Comparison of ENCODE assay signal across 18 cellular contexts in the genomic region with DNA sequence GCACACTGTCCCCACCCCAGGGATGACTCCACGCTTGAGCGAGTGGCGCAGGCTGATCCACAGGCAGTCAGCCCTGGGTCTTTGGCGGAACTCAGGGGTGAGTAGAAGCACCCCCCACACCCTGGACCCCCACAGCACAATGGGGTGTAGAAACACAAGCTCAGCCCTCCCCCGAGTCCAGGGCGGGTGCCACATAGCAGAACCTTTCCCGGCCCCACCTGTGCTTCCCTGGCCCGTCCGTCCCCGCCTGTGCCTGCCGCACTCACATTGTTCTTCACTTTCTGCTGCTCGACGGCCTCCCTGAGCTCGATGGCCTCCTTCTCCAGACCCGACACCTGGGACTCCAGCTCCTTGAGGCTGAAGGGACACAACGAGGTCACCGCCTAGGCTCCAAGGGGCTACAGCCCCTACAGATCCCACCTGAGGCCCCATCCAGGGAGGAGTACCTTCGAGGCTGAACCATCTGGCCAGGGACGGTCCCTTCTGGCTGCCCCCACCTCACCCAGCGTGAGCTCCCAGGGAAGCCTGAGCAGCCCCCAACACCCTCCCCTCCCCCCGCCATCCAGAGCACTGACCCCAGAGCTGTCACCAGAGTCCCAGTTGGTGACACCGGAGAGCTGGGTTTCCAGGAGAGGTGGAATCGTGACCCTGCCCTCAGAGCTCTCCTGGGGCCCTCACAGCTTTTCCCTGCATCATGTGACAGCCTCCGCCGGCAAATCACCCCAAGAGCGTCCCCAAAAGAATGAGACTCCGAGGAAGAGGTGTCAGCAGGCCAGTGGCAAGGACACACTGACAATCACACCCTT. TPM values are rescaled to one million over a fixed set of nuclear protein-coding genes. Genes with fewer than 3 reads are reported as not detected.
DNase-seq lines count a peak whose midpoint lies in the region; ATAC-seq, FAIRE-seq and TF ChIP-seq lines count a peak whose summit lies in the region.
"Had no signal": no experiment of that assay in that cellular context is flagged by ENCODE, and none has a peak within 500 bp of the region (broad histone marks: within the 10 kb centered on the region; RNA-seq: fewer than 3 reads in every experiment).

No MANE protein-coding gene starts in this region.

- ATAC-seq in Right ventricle myocardium inferior (no peak), Right ventricle myocardium superior (ENCODE audit: poor library complexity) (no peak), mucosa of descending colon (no peak)

- H3K36me3 ChIP-seq in mucosa of descending colon (ENCODE audit: low read depth) = peaks cover 16% of the 10 kb centered on the region
- no peaks in the 10 kb centered on the region for H3K36me3 ChIP-seq in uterus

- H3K27ac Mint-ChIP-seq in endothelial cell (ENCODE audit: unreplicated experiment) = peak overlapping the region; percentile 28
- no peak overlapping the region for H3K27ac Mint-ChIP-seq in mesothelial cell of epicardium
- H3K27ac Mint-ChIP-seq: CD4-positive, alpha-beta T cell had no signal

- peaks cover 34% of the 10 kb centered on the region for H3K36me3 Mint-ChIP-seq in endothelial cell (ENCODE audit: low read depth, unreplicated experiment)
- H3K36me3 Mint-ChIP-seq in mesothelial cell of epicardium = peaks cover 28% of the 10 kb centered on the region

- H3K4me3 Mint-ChIP-seq in endothelial cell (ENCODE audit: unreplicated experiment) (peak overlapping the region; percentile 73), mesothelial cell of epicardium (no peak overlapping the region)
- H3K4me3 Mint-ChIP-seq: CD4-positive, alpha-beta T cell; central memory CD8-positive, alpha-beta T cell had no signal

- TF ChIP-seq CTCF in endothelial cell (IDR thresholded peaks at IDR 0.05; ENCODE audit: unreplicated experiment) (no peak), mucosa of descending colon (IDR thresholded peaks at IDR 0.05) (no peak), uterus (IDR thresholded peaks at IDR 0.05) (no peak), mesothelial cell of epicardium (IDR thresholded peaks at IDR 0.05; ENCODE audit: unreplicated experiment) (no peak)

- H3K4me3 ChIP-seq in mucosa of descending colon (no peak overlapping the region), uterus (no peak overlapping the region)
- H3K4me3 ChIP-seq: tibial nerve had no signal

- H3K9me3 ChIP-seq in mucosa of descending colon (no peaks in the 10 kb centered on the region), uterus (no peaks in the 10 kb centered on the region)
- H3K9me3 ChIP-seq: tibial nerve had no signal

- TF ChIP-seq POLR2A in uterus (IDR thresholded peaks at IDR 0.05) = no peak

- H3K4me1 Mint-ChIP-seq in endothelial cell (ENCODE audit: unreplicated experiment) = no peaks in the 10 kb centered on the region
- no peaks in the 10 kb centered on the region for H3K4me1 Mint-ChIP-seq in mesothelial cell of epicardium

- no peaks in the 10 kb centered on the region for H3K9me3 Mint-ChIP-seq in endothelial cell (ENCODE audit: unreplicated experiment)
- H3K9me3 Mint-ChIP-seq in mesothelial cell of epicardium = no peaks in the 10 kb centered on the region
- H3K9me3 Mint-ChIP-seq: CD4-positive, alpha-beta T cell; central memory CD8-positive, alpha-beta T cell had no signal

- FAIRE-seq in RCC 7860 (lab: Jason Lieb, UNC) = no peak
- FAIRE-seq: H54, small intestine had no signal

- intact Hi-C loops in Right ventricle myocardium inferior (cut with DNase I) = no loop called here
- intact Hi-C loops in Right ventricle myocardium superior (cut with DNase I) = no loop called here
- intact Hi-C loops in mucosa of descending colon (cut with DNase I, micrococcal nuclease) = no loop called here
- intact Hi-C loops in uterus (cut with DNase I; ENCODE audit: low total_unique reads) = no loop called here

- H3K27me3 ChIP-seq in uterus = no peaks in the 10 kb centered on the region
- H3K27me3 ChIP-seq: tibial nerve had no signal

- H3K27me3 Mint-ChIP-seq in endothelial cell (ENCODE audit: unreplicated experiment) = peaks cover 8% of the 10 kb centered on the region
- no peaks in the 10 kb centered on the region for H3K27me3 Mint-ChIP-seq in mesothelial cell of epicardium (ENCODE audit: low read depth)
- H3K27me3 Mint-ChIP-seq: CD4-positive, alpha-beta T cell; central memory CD8-positive, alpha-beta T cell had no signal

- peaks cover 2% of the 10 kb centered on the region for H3K4me1 ChIP-seq in mucosa of descending colon (ENCODE audit: low read depth)
- H3K4me1 ChIP-seq in uterus = no peaks in the 10 kb centered on the region

- H3K27ac ChIP-seq in uterus = no peak overlapping the region

- DNase-seq in Right ventricle myocardium inferior (ENCODE audit: missing footprints) = peak; percentile 50
- DNase-seq in Right ventricle myocardium superior = no peak
- DNase-seq in endothelial cell (ENCODE audit: low spot score) = no peak
- peak in 2 of 3 donors; percentile 30 to 52 for DNase-seq in mucosa of descending colon
- peak; percentile 13 to 15 for DNase-seq in uterus
- no peak for DNase-seq in activated CD4-positive, CD25-positive, alpha-beta regulatory T cell treated with anti-CD3 and anti-CD28 coated beads, Interleukin-2, amount 50 U/mL, for 72 hours
- DNase-seq in RCC 7860 (ENCODE audit: low spot score) = no peak
- no peak for DNase-seq in mesothelial cell of epicardium (ENCODE audit: low spot score in 2 of 2, unreplicated experiment in 2 of 2)
- DNase-seq: amygdala; CD4-positive, alpha-beta T cell; effector CD8-positive, alpha-beta T cell; islet precursor cell; Kasumi-1; NCI-H1105 treated with DMSO at 0.1 percent for 48 hours; small intestine had no signal

RNA-seq across cellular contexts. Expression of a gene that starts 55.6 kb away (rescaled TPM):
- total RNA-seq in Right ventricle myocardium inferior (865 TPM), Right ventricle myocardium superior (860 TPM), endothelial cell (ENCODE audit: unreplicated experiment) (142 TPM), mucosa of descending colon (100 to 1,000 TPM; 261 to 946 (median 284) TPM), uterus (100 to 1,000 TPM; 294 to 674 (median 623) TPM), mesothelial cell of epicardium (192 to 199 TPM (median 193 TPM) in 3 replicates)

RNA-seq across cellular contexts. Expression of a gene that starts 56.6 kb away (rescaled TPM):
- 38.5 TPM for total RNA-seq in Right ventricle myocardium inferior
- total RNA-seq in Right ventricle myocardium superior = 32.1 TPM
- 179 TPM for total RNA-seq in endothelial cell (ENCODE audit: unreplicated experiment)
- total RNA-seq in mucosa of descending colon = 100 to 1,000 TPM; 210 to 402 (median 377) TPM
- 100 to 1,000 TPM in 2 of 4 donors, 10 to 100 TPM in 2; 13.2 to 172 (median 96.9) TPM for total RNA-seq in uterus
- total RNA-seq in mesothelial cell of epicardium = 211 to 212 TPM (median 211 TPM) in 3 replicates

Comparison
In these comparisons a context has a peak if more than half of its experiments do, and no peak if none do; other contexts are left out.
1. DNase-seq: peak in Right ventricle myocardium inferior (single experiment), mucosa of descending colon (2 of 3) and uterus (2 of 2); none in Right ventricle myocardium superior (single experiment), endothelial cell (single experiment), activated CD4-positive, CD25-positive, alpha-beta regulatory T cell treated with anti-CD3 and anti-CD28 coated beads, Interleukin-2, amount 50 U/mL, for 72 hours (single experiment), RCC 7860 (single experiment) and mesothelial cell of epicardium (0 of 2).